Comparison of ENCODE assay signal across 8 cellular contexts in genomic region chr6:57046332-57047256, GRCh38. TPM values are rescaled to one million over a fixed set of nuclear protein-coding genes. Genes with fewer than 3 reads are reported as not detected.
DNase-seq lines count a peak whose midpoint lies in the region; TF ChIP-seq lines count a peak whose summit lies in the region.
"Not testable (repeated sequence)": the region's sequence is repeated elsewhere in the genome, so short reads cannot be mapped to it uniquely, and the experiment has no call there.

Gene KIAA1586, plus strand, starts transcription at chr6:57046693. Its CDS starts 63 bp downstream, at chr6:57046756.

- H3K36me3 Mint-ChIP-seq in neural progenitor cell: peaks cover 15% of the 10 kb centered on the region

- peak within 1 kb of the TSS; percentile 93 for H3K27ac Mint-ChIP-seq in neural progenitor cell

- H3K36me3 ChIP-seq in H7 (replicated peaks; ENCODE audit: control insufficient read depth, insufficient read depth, low read length); neural progenitor cell; stomach smooth muscle (ENCODE audit: control insufficient read depth in 2 of 2, insufficient read depth in 2 of 2, low read length in 2 of 2): not testable (repeated sequence)
- H3K36me3 ChIP-seq in Loucy (ENCODE audit: insufficient read depth, low read length): peaks cover 14% of the 10 kb centered on the region

- peaks cover 13% of the 10 kb centered on the region for H3K4me1 Mint-ChIP-seq in neural progenitor cell

- H3K9ac ChIP-seq in Loucy (ENCODE audit: low read depth, low read length, poor library complexity, severe bottlenecking) (peak within 1 kb of the TSS; percentile 71), neural progenitor cell (peak within 1 kb of the TSS; percentile 4), stomach smooth muscle (ENCODE audit: low read length in 2 of 2) (peak within 1 kb of the TSS; percentile 14 to 58)

- H3F3A ChIP-seq in Loucy (ENCODE audit: low read depth); neural progenitor cell (ENCODE audit: low read depth): not testable (repeated sequence)

- not testable (repeated sequence) for H3K9me2 ChIP-seq in Loucy (replicated peaks; ENCODE audit: low read depth, low read length)

- DNase-seq in ELF-1 (ENCODE audit: low read depth, low spot score) (peak; percentile 89), H7 (peak; percentile 87), SHP77 (lab: John Stamatoyannopoulos, UW) (peak; percentile 88 to 94), fibroblast of the conjunctiva (ENCODE audit: low read depth) (peak; percentile 76), neural progenitor cell (ENCODE audit: low spot score) (peak; percentile 93)
- DNase-seq in activated effector memory CD4-positive, alpha-beta T cell treated with Interleukin-2 at 50 U/mL for 16 hours: peak; percentile 69

- H2AFZ ChIP-seq in Loucy (ENCODE audit: low read length): peak within 1 kb of the TSS; percentile 79
- H2AFZ ChIP-seq in neural progenitor cell (replicated peaks): peak within 1 kb of the TSS; percentile 68

- peak within 1 kb of the TSS; percentile 96 for H3K4me3 Mint-ChIP-seq in neural progenitor cell

- H3K9me3 ChIP-seq in Loucy (ENCODE audit: insufficient read depth, low read depth, low read length); neural progenitor cell (ENCODE audit: low read depth); stomach smooth muscle (ENCODE audit: control insufficient read depth in 2 of 2, low read length in 2 of 2): not testable (repeated sequence)

- H4K20me1 ChIP-seq in Loucy (ENCODE audit: insufficient read depth, low read length, poor library complexity, severe bottlenecking): peaks cover 32% of the 10 kb centered on the region
- peaks cover 17% of the 10 kb centered on the region for H4K20me1 ChIP-seq in neural progenitor cell (ENCODE audit: low read depth)

- not testable (repeated sequence) for H3K9me3 Mint-ChIP-seq in neural progenitor cell

- not testable (repeated sequence) for TF ChIP-seq CTCF in Loucy (conservative IDR thresholded peaks at IDR 0.05; ENCODE audit: low read length); neural progenitor cell (IDR thresholded peaks at IDR 0.05)

- H3K4me1 ChIP-seq in Loucy (ENCODE audit: insufficient read depth, low read length, poor library complexity, severe bottlenecking) (peaks cover 34% of the 10 kb centered on the region), neural progenitor cell (peaks cover 18% of the 10 kb centered on the region)
- H3K4me1 ChIP-seq in stomach smooth muscle (ENCODE audit: control insufficient read depth, insufficient read depth, low read length): not testable (repeated sequence)

- H3K4me3 ChIP-seq in H7 (ENCODE audit: insufficient read depth, low read depth, low read length): peak within 1 kb of the TSS; percentile 61
- peak within 1 kb of the TSS; percentile 74 for H3K4me3 ChIP-seq in Loucy (ENCODE audit: low read length, poor library complexity, severe bottlenecking)
- H3K4me3 ChIP-seq in neural progenitor cell: peak within 1 kb of the TSS; percentile 45
- H3K4me3 ChIP-seq in stomach smooth muscle (ENCODE audit: low read length in 2 of 2): peak within 1 kb of the TSS; percentile 65 to 74

- peak within 1 kb of the TSS; percentile 72 for H3K4me2 ChIP-seq in Loucy (ENCODE audit: low read depth, low read length, poor library complexity, severe bottlenecking)
- H3K4me2 ChIP-seq in neural progenitor cell: peak within 1 kb of the TSS; percentile 71

- H3K79me2 ChIP-seq in Loucy (ENCODE audit: insufficient read depth, low read length) (peaks cover 39% of the 10 kb centered on the region), neural progenitor cell (ENCODE audit: low read depth) (peaks cover 38% of the 10 kb centered on the region)

- not testable (repeated sequence) for H3K27me3 Mint-ChIP-seq in neural progenitor cell (ENCODE audit: insufficient read depth, low read depth)

- not testable (repeated sequence) for H3K27me3 ChIP-seq in H7 (ENCODE audit: control insufficient read depth, insufficient read depth, low read length); Loucy (ENCODE audit: insufficient read depth, low read length, poor library complexity, severe bottlenecking); neural progenitor cell; stomach smooth muscle (ENCODE audit: control insufficient read depth in 1 of 2, insufficient read depth in 2 of 2, low read length in 2 of 2)

- H3K27ac ChIP-seq in neural progenitor cell: peak within 1 kb of the TSS; percentile 43
- H3K27ac ChIP-seq in stomach smooth muscle (ENCODE audit: low read length): not testable (repeated sequence)

RNA-seq across cellular contexts. Expression of gene KIAA1586, which starts in this region (rescaled TPM):
- total RNA-seq in H7 (2014; rRNA removed; shearing (Covaris generic)): 9.8 and 19.2 TPM in 2 replicates
- 45.9 and 88.1 TPM in 2 replicates for total RNA-seq in neural progenitor cell (ENCODE audit: low replicate concordance)

Comparison
In these comparisons a context has a peak if more than half of its experiments do, and no peak if none do; other contexts are left out.
1. H3K9ac ChIP-seq: peak in every context shown above with its lines; median percentile 71 in Loucy; 36 in stomach smooth muscle; 4 in neural progenitor cell.